16 cellular contexts compared by ENCODE assay signal in the genomic region with DNA sequence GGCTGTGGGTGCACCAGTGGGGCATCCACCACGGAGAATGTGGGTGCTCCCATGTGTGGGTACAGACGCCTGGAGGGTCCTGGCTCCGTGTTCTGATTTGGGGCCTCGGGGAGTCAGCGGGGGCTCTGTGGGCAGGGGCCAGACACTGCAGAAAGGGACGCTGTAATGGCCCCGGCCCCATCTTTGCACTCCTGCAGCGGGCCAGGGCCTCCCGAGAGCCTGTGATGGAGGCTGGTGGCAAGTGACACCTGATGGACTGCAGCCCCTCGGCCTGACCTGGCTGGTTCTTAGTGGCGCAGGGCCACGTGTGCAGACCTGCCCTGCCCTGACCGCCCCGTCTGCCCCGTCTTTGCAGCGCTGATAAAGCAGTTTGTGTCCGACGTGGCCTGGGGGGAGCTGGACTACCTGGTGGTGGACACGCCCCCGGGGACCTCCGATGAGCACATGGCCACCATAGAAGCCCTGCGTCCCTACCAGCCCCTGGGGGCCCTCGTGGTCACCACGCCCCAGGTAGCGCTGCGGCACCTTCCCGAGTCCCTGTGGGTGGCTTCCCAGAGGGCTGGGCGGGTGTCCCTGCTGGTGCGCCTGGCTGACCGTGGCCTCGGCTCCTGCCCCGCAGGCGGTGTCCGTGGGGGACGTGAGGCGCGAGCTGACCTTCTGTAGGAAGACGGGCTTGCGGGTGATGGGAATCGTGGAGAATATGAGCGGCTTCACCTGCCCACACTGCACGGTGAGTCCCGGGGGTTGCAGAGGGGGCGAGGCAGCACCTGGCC. TPM values are rescaled to one million over a fixed set of nuclear protein-coding genes. Genes with fewer than 3 reads are reported as not detected.
DNase-seq lines count a peak whose midpoint lies in the region; ATAC-seq and TF ChIP-seq lines count a peak whose summit lies in the region.
"Had no signal": no experiment of that assay in that cellular context is flagged by ENCODE, and none has a peak within 500 bp of the region (broad histone marks: within the 10 kb centered on the region; RNA-seq: fewer than 3 reads in every experiment).

No MANE protein-coding gene starts in this region.

- POLR2A ChIA-PET in RWPE1 (lab: Yijun Ruan, JAX; ENCODE audit: low non-redundant PET) = no interaction called here

- DNase-seq in RWPE1 (ENCODE audit: low spot score) = no peak
- peak; percentile 14 for DNase-seq in left cardiac atrium
- no peak for DNase-seq in CD1c-positive myeloid dendritic cell (ENCODE audit: extremely low spot score)
- DNase-seq: activated naive CD4-positive, alpha-beta T cell treated with anti-CD3 and anti-CD28 coated beads, Interleukin-2, amount 50 U/mL, for 16 hours; AML-193; caudate nucleus; DMS153; endodermal cell; foreskin melanocyte; KG1; NCI-H1417 treated with DMSO at 0.1 percent for 48 hours; NCI-H226 had no signal

- H3K27ac ChIP-seq in RWPE1 = peak overlapping the region; percentile 60; the same call in 1 of the 2 replicates
- H3K27ac ChIP-seq: SJCRH30 had no signal

- CTCF ChIA-PET in RWPE1 (lab: Yijun Ruan, JAX) = no interaction called here

- no peak for TF ChIP-seq CTCF in RWPE1 (conservative IDR thresholded peaks at IDR 0.05; ENCODE audit: low read depth)

- ATAC-seq in left cardiac atrium (no peak), HG03565 (IDR thresholded peaks at IDR 0.05; ENCODE audit: unreplicated experiment) (no peak)

- intact Hi-C loops in left cardiac atrium (cut with DNase I) = no loop called here

RNA-seq across cellular contexts. Expression of a gene that starts 4.7 kb away (rescaled TPM):
- 10 to 100 TPM; 32.5 to 33.6 TPM for total RNA-seq in left cardiac atrium

RNA-seq across cellular contexts. Expression of a gene that starts 5.1 kb away (rescaled TPM):
- total RNA-seq in left cardiac atrium = 10 to 100 TPM; 25.9 to 27.7 TPM

RNA-seq across cellular contexts. Expression of a gene that starts 6.0 kb away (rescaled TPM):
- total RNA-seq in left cardiac atrium = not detected
- total RNA-seq: activated CD8-positive, alpha-beta memory T cell treated with anti-CD3 and anti-CD28 coated beads for 36 hours; endodermal cell; mesenteric fat pad; SJCRH30 had no signal

RNA-seq across cellular contexts. Expression of a gene that starts 14.6 kb away (rescaled TPM):
- 10 to 100 TPM; 57.0 to 69.2 TPM for total RNA-seq in left cardiac atrium

RNA-seq across cellular contexts. Expression of a gene that starts 14.9 kb away (rescaled TPM):
- 10 to 100 TPM in 1 of 2 donors, 1 to 10 TPM in 1; 6.9 to 11.9 TPM for total RNA-seq in left cardiac atrium
